In genomic region chr1:206502813-206503212, GRCh38 we compare ENCODE assay signal across 18 cellular contexts.
"Had no signal": no experiment of that assay in that cellular context is flagged by ENCODE, and none has a peak within 500 bp of the region (broad histone marks: within the 10 kb centered on the region; RNA-seq: fewer than 3 reads in every experiment).

No MANE protein-coding gene starts in this region.

- H3K27ac ChIP-seq: esophagus muscularis mucosa had no signal

- H3K27me3 ChIP-seq: uterus had no signal

- ATAC-seq: activated naive CD4-positive, alpha-beta T cell treated with anti-CD3 and anti-CD28 coated beads, Interleukin-2, amount 50 U/mL, for 72 hours; activated T-cell treated with anti-CD3 and anti-CD28 coated beads, Interleukin-2, amount 50 U/mL, for 4 hours; left cardiac atrium; mucosa of descending colon had no signal

- H3K9me3 ChIP-seq: esophagus muscularis mucosa, mucosa of descending colon, stomach, thoracic aorta, uterus had no signal

- DNase-seq: activated CD4-positive, alpha-beta T cell treated with anti-CD3 and anti-CD28 coated beads, Interleukin-2, amount 50 U/mL, for 4 hours; activated CD4-positive, CD25-positive, alpha-beta regulatory T cell treated with anti-CD3 and anti-CD28 coated beads, Interleukin-2, amount 50 U/mL, for 72 hours; activated effector memory CD4-positive, alpha-beta T cell treated with anti-CD3 and anti-CD28 coated beads, Interleukin-2, amount 50 U/mL, for 16 hours; activated T-cell treated with anti-CD3 and anti-CD28 coated beads, Interleukin-2, amount 50 U/mL, for 4 hours; foreskin melanocyte; head of caudate nucleus; left cardiac atrium; occipital lobe; stimulated activated CD4-positive, alpha-beta T cell treated with anti-CD3 and anti-CD28 coated beads, Interleukin-4, amount 100 ng/mL, for 4 hours; stomach; T-helper 2 cell; uterus had no signal

- H3K36me3 Mint-ChIP-seq: activated naive CD4-positive, alpha-beta T cell treated with anti-CD3 and anti-CD28 coated beads, Interleukin-2, amount 50 U/mL, for 72 hours had no signal

- H3K4me3 Mint-ChIP-seq: activated T-cell treated with anti-CD3 and anti-CD28 coated beads, Interleukin-2, amount 50 U/mL, for 4 hours; nephron had no signal

- H3K4me1 ChIP-seq: uterus had no signal

- H3K36me3 ChIP-seq: esophagus muscularis mucosa, thoracic aorta, uterus had no signal

- H3K9me3 Mint-ChIP-seq: activated naive CD4-positive, alpha-beta T cell treated with anti-CD3 and anti-CD28 coated beads, Interleukin-2, amount 50 U/mL, for 72 hours; activated T-cell treated with anti-CD3 and anti-CD28 coated beads, Interleukin-2, amount 50 U/mL, for 4 hours; nephron had no signal

- H3K27ac Mint-ChIP-seq: activated naive CD4-positive, alpha-beta T cell treated with anti-CD3 and anti-CD28 coated beads, Interleukin-2, amount 50 U/mL, for 72 hours had no signal

- H3K4me3 ChIP-seq: esophagus muscularis mucosa, lung, mucosa of descending colon, stomach, thoracic aorta, uterus had no signal
